ENCODE assay signal across 23 cellular contexts in genomic region chr18:3546106-3546505, GRCh38.
"Had no signal": no experiment of that assay in that cellular context is flagged by ENCODE, and none has a peak within 500 bp of the region (broad histone marks: within the 10 kb centered on the region; RNA-seq: fewer than 3 reads in every experiment).

No MANE protein-coding gene starts in this region.

- H3K36me3 Mint-ChIP-seq: natural killer cell; stimulated activated naive B cell treated with anti-CD40 and anti-IgM and Interleukin-4, amounts not matched to agents 10 μg/mL and 1 μg/mL and 100 μg/mL, for 72 hours had no signal

- H3K4me1 ChIP-seq: gastrocnemius medialis, lower lobe of right lung, psoas muscle, spleen, upper lobe of right lung, vagina had no signal

- DNase-seq: cortex of kidney; dorsolateral prefrontal cortex; effector CD4-positive, alpha-beta T cell; foreskin fibroblast; gastrocnemius medialis; head of caudate nucleus; left ventricle myocardium superior; lower lobe of right lung; natural killer cell; occipital lobe; ovary; posterior cingulate gyrus; psoas muscle; right cardiac atrium; spleen; stimulated activated CD4-positive, alpha-beta T cell treated with anti-CD3 and anti-CD28 coated beads, Interleukin-4, amount 100 ng/mL, for 4 hours; stimulated activated naive B cell treated with anti-CD40 and anti-IgM and Interleukin-4, amounts not matched to agents 10 μg/mL and 1 μg/mL and 100 μg/mL, for 72 hours; transverse colon; upper lobe of right lung had no signal

- H3K4me1 Mint-ChIP-seq: natural killer cell had no signal

- H3K4me3 Mint-ChIP-seq: natural killer cell; stimulated activated naive B cell treated with anti-CD40 and anti-IgM and Interleukin-4, amounts not matched to agents 10 μg/mL and 1 μg/mL and 100 μg/mL, for 72 hours; stimulated activated naive CD8-positive, alpha-beta T cell treated with anti-CD3 and anti-CD28 coated beads, Interleukin-15, Interleukin-2, amounts not matched to agents 100 ng/mL and 50 ng/mL, for 24 hours had no signal

- FAIRE-seq: keratinocyte had no signal

- H3K9me3 Mint-ChIP-seq: natural killer cell; stimulated activated naive B cell treated with anti-CD40 and anti-IgM and Interleukin-4, amounts not matched to agents 10 μg/mL and 1 μg/mL and 100 μg/mL, for 72 hours; stimulated activated naive CD8-positive, alpha-beta T cell treated with anti-CD3 and anti-CD28 coated beads, Interleukin-15, Interleukin-2, amounts not matched to agents 100 ng/mL and 50 ng/mL, for 24 hours had no signal

- H3K36me3 ChIP-seq: gastrocnemius medialis, lower lobe of right lung, ovary, spleen, transverse colon, upper lobe of right lung, vagina had no signal

- H3K27me3 ChIP-seq: gastrocnemius medialis, ovary, spleen, transverse colon, upper lobe of right lung, vagina had no signal

- H3K27ac ChIP-seq: dorsolateral prefrontal cortex, gastrocnemius medialis, lower lobe of right lung, ovary, psoas muscle, skin epidermis, spleen, transverse colon, upper lobe of right lung, vagina had no signal

- H3K27me3 Mint-ChIP-seq: stimulated activated naive B cell treated with anti-CD40 and anti-IgM and Interleukin-4, amounts not matched to agents 10 μg/mL and 1 μg/mL and 100 μg/mL, for 72 hours; stimulated activated naive CD8-positive, alpha-beta T cell treated with anti-CD3 and anti-CD28 coated beads, Interleukin-15, Interleukin-2, amounts not matched to agents 100 ng/mL and 50 ng/mL, for 24 hours had no signal

- H3K9me3 ChIP-seq: gastrocnemius medialis, lower lobe of right lung, ovary, psoas muscle, spleen, transverse colon, upper lobe of right lung, vagina had no signal

- ATAC-seq: gastrocnemius medialis; left ventricle myocardium superior; lower lobe of right lung; natural killer cell; psoas muscle; right cardiac atrium; stimulated activated naive B cell treated with anti-CD40 and anti-IgM and Interleukin-4, amounts not matched to agents 10 μg/mL and 1 μg/mL and 100 μg/mL, for 72 hours; upper lobe of right lung had no signal

- H3K4me3 ChIP-seq: dorsolateral prefrontal cortex, gastrocnemius medialis, lower lobe of right lung, ovary, psoas muscle, skin epidermis, spleen, transverse colon, upper lobe of right lung, vagina had no signal

- H3K27ac Mint-ChIP-seq: natural killer cell; stimulated activated naive B cell treated with anti-CD40 and anti-IgM and Interleukin-4, amounts not matched to agents 10 μg/mL and 1 μg/mL and 100 μg/mL, for 72 hours; stimulated activated naive CD8-positive, alpha-beta T cell treated with anti-CD3 and anti-CD28 coated beads, Interleukin-15, Interleukin-2, amounts not matched to agents 100 ng/mL and 50 ng/mL, for 24 hours had no signal
